Comparison of ENCODE assay signal across 8 cellular contexts in the genomic region with DNA sequence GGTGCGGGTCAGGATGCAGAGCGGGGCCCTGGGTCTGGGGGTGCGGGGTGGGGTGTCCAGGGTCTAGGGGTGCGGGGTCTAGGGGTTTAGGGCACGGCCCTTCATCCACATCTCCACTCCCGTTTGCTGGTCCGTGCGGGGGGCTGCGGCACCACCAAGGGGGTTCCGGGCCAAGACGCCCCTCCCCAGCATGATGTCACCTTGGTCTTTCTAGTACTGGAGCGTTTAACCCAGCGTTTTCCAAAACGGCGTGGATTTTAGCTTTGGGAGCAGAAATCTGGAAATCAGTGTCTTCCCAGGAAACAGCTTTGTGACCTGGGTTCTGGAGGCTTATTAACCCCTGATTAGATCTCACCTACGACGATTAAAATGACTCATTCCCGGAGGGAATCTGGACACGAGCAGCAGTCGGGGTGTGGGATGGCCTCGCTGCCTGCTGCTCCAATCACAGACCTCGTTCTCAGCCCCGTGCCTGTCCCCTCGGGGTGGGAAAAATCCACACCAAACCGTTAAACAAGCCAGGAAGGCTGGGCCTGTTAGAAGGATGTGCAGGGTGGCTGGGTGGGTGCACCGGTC. TPM values are rescaled to one million over a fixed set of nuclear protein-coding genes. Genes with fewer than 3 reads are reported as not detected.
A peak's percentile ranks its signal among the peaks of the same experiment; 100 is the strongest.
DNase-seq lines count a peak whose midpoint lies in the region; TF ChIP-seq lines count a peak whose summit lies in the region.

No MANE protein-coding gene starts in this region.

- H3K4me3 Mint-ChIP-seq in MCF 10A (ENCODE audit: unreplicated experiment), result peak overlapping the region; percentile 83

- 8 to 15% (median 10%) methylated on average over 14 to 26 of the region's 26 CpGs for WGBS in spleen, 5 donors

- no peaks in the 10 kb centered on the region for H3K9me3 Mint-ChIP-seq in MCF 10A (ENCODE audit: unreplicated experiment)

- H3K9me3 ChIP-seq in MG63 (no peaks in the 10 kb centered on the region), spleen (no peaks in the 10 kb centered on the region)

- peaks cover 32 to 77% (median 64%) of the 10 kb centered on the region in 6 donors for H3K4me1 ChIP-seq in spleen

- H3K36me3 Mint-ChIP-seq in MCF 10A (ENCODE audit: insufficient read depth, unreplicated experiment), result peaks cover 13% of the 10 kb centered on the region

- H3K27ac ChIP-seq in spleen, result peak overlapping the region; percentile 84 to 98 (median 94)

- H3K4me1 Mint-ChIP-seq in MCF 10A (ENCODE audit: insufficient read depth, unreplicated experiment), result peaks cover 14% of the 10 kb centered on the region

- CTCF ChIA-PET in MCF 10A (lab: Yijun Ruan, JAX), result interaction anchor here (2.1 kb wide), 1 partner anchor 125 kb away, joined by 8 read pairs; no protein-coding TSS in a partner anchor

- intact Hi-C loops in MCF 10A (cut with micrococcal nuclease), result loop anchor here (1.0 kb wide), 1 partner anchor 125 kb away; no protein-coding TSS in a partner anchor
- intact Hi-C loops in spleen (cut with DNase I; ENCODE audit: low total_unique reads), result no loop called here

- TF ChIP-seq POLR2A in spleen (IDR thresholded peaks at IDR 0.05), result no peak

- H3K36me3 ChIP-seq in MG63, result peaks cover 29% of the 10 kb centered on the region
- H3K36me3 ChIP-seq in spleen, result peaks cover 0 to 22% (median 0%) of the 10 kb centered on the region in 6 donors

- no peaks in the 10 kb centered on the region for H3K27me3 Mint-ChIP-seq in MCF 10A (ENCODE audit: insufficient read depth, unreplicated experiment)

- POLR2A ChIA-PET in MCF 10A (lab: Yijun Ruan, JAX), result interaction anchor here (1.0 to 2.3 kb wide), 3 partner anchors 10 to 82 kb away, joined by 4 to 11 read pairs (median 6); a partner anchor contains a TSS

- H3K27ac Mint-ChIP-seq in MCF 10A (ENCODE audit: low read depth, unreplicated experiment), result peak overlapping the region; percentile 76

- DNase-seq in ELR (ENCODE audit: low read depth) (peak; percentile 78), MG63 (peak; percentile 53), MCF 10A (ENCODE audit: unreplicated experiment) (peak; percentile 52), iris pigment epithelial cell (ENCODE audit: low read depth) (peak; percentile 69), spleen (no peak), SHP77 treated with DMSO at 0.1 percent for 48 hours (lab: John Stamatoyannopoulos, UW) (no peak)
- DNase-seq in stimulated activated CD4-positive, alpha-beta T cell treated with anti-CD3 and anti-CD28 coated beads, Interleukin-12 subunit alpha, Interleukin-12 subunit beta, amount 100 ng/mL, for 4 hours, result no peak
- DNase-seq in activated CD4-positive, alpha-beta T cell treated with anti-CD3 and anti-CD28 coated beads for 48 hours, result no peak

- H3K4me3 ChIP-seq in MG63 (peak overlapping the region; percentile 76), spleen (peak overlapping the region; percentile 54 to 91 (median 68))

- H3K27me3 ChIP-seq in MG63 (no peaks in the 10 kb centered on the region), spleen (replicated peaks in 1 of 7) (no peaks in the 10 kb centered on the region)

- no peak for TF ChIP-seq CTCF in MCF 10A (IDR thresholded peaks at IDR 0.05; ENCODE audit: unreplicated experiment)
- TF ChIP-seq CTCF in spleen (IDR thresholded peaks at IDR 0.05 in 8 of 11, conservative IDR thresholded peaks at IDR 0.05 in 3 of 11), result no peak

- TSS peak; percentile 21 for BruUV-seq in MCF 10A (replicated peaks; lab: Mats Ljungman, UMichigan)

RNA-seq across cellular contexts. Expression of a gene that starts 0.8 kb away (rescaled TPM):
- total RNA-seq in MG63 (2014; rRNA removed; shearing (Covaris generic); ENCODE audit: low replicate concordance), result 22.2 and 43.1 TPM in 2 replicates
- total RNA-seq in MCF 10A (2022), result 70.5 and 70.6 TPM in 2 replicates
- 100 to 1,000 TPM; 139 to 321 (median 170) TPM for total RNA-seq in spleen
- 100 to 1,000 TPM in 1 of 3 donors, 10 to 100 TPM in 2; 32.7 to 102 (median 34.1) TPM for polyA plus RNA-seq in spleen

RNA-seq across cellular contexts. Expression of a gene that starts 15.8 kb away (rescaled TPM):
- 88.4 and 139 TPM in 2 replicates for total RNA-seq in MG63 (2014; rRNA removed; shearing (Covaris generic); ENCODE audit: low replicate concordance)
- total RNA-seq in MCF 10A (2022) (82.1 and 94.8 TPM in 2 replicates), spleen (100 to 1,000 TPM in 6 of 7 donors, 10 to 100 TPM in 1; 82.2 to 218 (median 121) TPM)
- 10 to 100 TPM; 37.2 to 63.2 (median 39.3) TPM for polyA plus RNA-seq in spleen

Comparison
In these comparisons a context has a peak if more than half of its experiments do, and no peak if none do; other contexts are left out.
1. DNase-seq: peak in ELR (single experiment), MG63 (single experiment), MCF 10A (single experiment) and iris pigment epithelial cell (single experiment); none in spleen (single experiment), stimulated activated CD4-positive, alpha-beta T cell treated with anti-CD3 and anti-CD28 coated beads, Interleukin-12 subunit alpha, Interleukin-12 subunit beta, amount 100 ng/mL, for 4 hours (single experiment), SHP77 treated with DMSO at 0.1 percent for 48 hours (single experiment) and activated CD4-positive, alpha-beta T cell treated with anti-CD3 and anti-CD28 coated beads for 48 hours (single experiment).